In genomic region chr2:79393806-79394484, GRCh38 we compare ENCODE assay signal across 13 cellular contexts.
DNase-seq lines count a peak whose midpoint lies in the region; ATAC-seq and TF ChIP-seq lines count a peak whose summit lies in the region.
"Had no signal": no experiment of that assay in that cellular context is flagged by ENCODE, and none has a peak within 500 bp of the region (broad histone marks: within the 10 kb centered on the region; RNA-seq: fewer than 3 reads in every experiment).

No MANE protein-coding gene starts in this region.

- H3K4me2 ChIP-seq in HCT116 (ENCODE audit: low read length) (no peak overlapping the region), fibroblast of lung (ENCODE audit: extremely low read depth, insufficient read depth, low read length) (no peak overlapping the region)

- H3K9me3 Mint-ChIP-seq in neural crest cell: no peaks in the 10 kb centered on the region

- POLR2A ChIA-PET in HCT116 (lab: Charles Lee): no interaction called here
- POLR2A ChIA-PET in GM10248 (lab: Yijun Ruan, JAX): no interaction called here

- TF ChIP-seq RAD21 in HCT116 (IDR thresholded peaks at IDR 0.05; ENCODE audit: low read depth): no peak

- H3K79me2 ChIP-seq in HCT116 (ENCODE audit: insufficient read depth, low read length) (no peaks in the 10 kb centered on the region), fibroblast of lung (ENCODE audit: control insufficient read depth, insufficient read depth, low read length) (no peaks in the 10 kb centered on the region)

- H3K36me3 ChIP-seq in HCT116 (ENCODE audit: control insufficient read depth in 1 of 2, insufficient read depth in 2 of 2, low read length in 2 of 2) (no peaks in the 10 kb centered on the region), fibroblast of lung (ENCODE audit: control insufficient read depth, insufficient read depth, low read length) (no peaks in the 10 kb centered on the region), colonic mucosa (no peaks in the 10 kb centered on the region)

- H3K27me3 Mint-ChIP-seq in neural crest cell (ENCODE audit: low read depth): peaks cover 2% of the 10 kb centered on the region
- H3K27me3 Mint-ChIP-seq: CD4-positive, CD25-positive, alpha-beta regulatory T cell had no signal

- no peak overlapping the region for H3K27ac ChIP-seq in HCT116 (ENCODE audit: low read depth, low read length)
- no peak overlapping the region for H3K27ac ChIP-seq in fibroblast of lung (ENCODE audit: insufficient read depth, low read length)
- no peak overlapping the region for H3K27ac ChIP-seq in colonic mucosa
- H3K27ac ChIP-seq: body of pancreas had no signal

- H3K9me3 ChIP-seq in HCT116 (ENCODE audit: control insufficient read depth in 1 of 2, insufficient read depth in 1 of 2, low read depth in 1 of 2, low read length in 2 of 2) (peaks cover 22 to 29% of the 10 kb centered on the region in 2 experiments; a peak in 2 of 4 replicates), fibroblast of lung (ENCODE audit: control insufficient read depth, insufficient read depth, low read depth, low read length) (no peaks in the 10 kb centered on the region), colonic mucosa (no peaks in the 10 kb centered on the region)
- H3K9me3 ChIP-seq: body of pancreas had no signal

- no peak overlapping the region for H3K27ac Mint-ChIP-seq in neural crest cell (ENCODE audit: unreplicated experiment)
- H3K27ac Mint-ChIP-seq: CD4-positive, CD25-positive, alpha-beta regulatory T cell had no signal

- no peak for TF ChIP-seq CTCF in HCT116 (IDR thresholded peaks at IDR 0.05 in 2 of 3, conservative IDR thresholded peaks at IDR 0.05 in 1 of 3; ENCODE audit: borderline replicate concordance in 1 of 3, insufficient read depth in 1 of 3, low read depth in 2 of 3, low read length in 2 of 3)
- TF ChIP-seq CTCF in fibroblast of lung (conservative IDR thresholded peaks at IDR 0.05 in 1 of 2, IDR thresholded peaks at IDR 0.05 in 1 of 2; ENCODE audit: low read depth in 1 of 2, low read length in 2 of 2): no peak
- no peak for TF ChIP-seq CTCF in neural crest cell (conservative IDR thresholded peaks at IDR 0.05)
- no peak for TF ChIP-seq CTCF in colonic mucosa (IDR thresholded peaks at IDR 0.05)
- no peak for TF ChIP-seq CTCF in GM10248 (IDR thresholded peaks at IDR 0.05; ENCODE audit: control extremely low read depth, extremely low read depth, low read depth, missing control alignments)

- no TSS peak for BruUV-seq in HCT116 (replicated peaks; lab: Mats Ljungman, UMichigan)

- no peak for TF ChIP-seq POLR2A in HCT116 (IDR thresholded peaks at IDR 0.05; ENCODE audit: borderline replicate concordance, extremely low read depth, insufficient read depth, insufficient read length)

- H4K20me1 ChIP-seq in HCT116 (ENCODE audit: insufficient read depth) (no peaks in the 10 kb centered on the region), fibroblast of lung (ENCODE audit: control insufficient read depth, extremely low read depth, insufficient read depth, low read length) (no peaks in the 10 kb centered on the region)

- RAD21 ChIA-PET in HCT116 (lab: Charles Lee; ENCODE audit: low non-redundant PET in 1 of 2, low total read pairs in 2 of 2, uncharacterized antibody in 2 of 2, unreplicated experiment in 2 of 2): no interaction called here

- no peaks in the 10 kb centered on the region for H3K9me2 ChIP-seq in HCT116 (ENCODE audit: insufficient read depth)

- H3K4me3 ChIP-seq in HCT116 (replicated peaks in 1 of 2; ENCODE audit: low read depth in 1 of 2, low read length in 2 of 2) (no peak overlapping the region), fibroblast of lung (replicated peaks in 1 of 4; ENCODE audit: control extremely low read depth in 1 of 4, insufficient read depth in 1 of 4, low read depth in 3 of 4, low read length in 4 of 4) (no peak overlapping the region), colonic mucosa (no peak overlapping the region)
- H3K4me3 ChIP-seq: body of pancreas had no signal

- DNase-seq in HCT116 (ENCODE audit: low read depth, low spot score) (no peak), NCI-H526 treated with DMSO at 0.1 percent for 48 hours (lab: John Stamatoyannopoulos, UW) (peak; percentile 66), fibroblast of lung (ENCODE audit: low read depth in 2 of 2) (peak; percentile 10 to 12), neural crest cell (ENCODE audit: low read depth, low spot score) (peak; percentile 28), colonic mucosa (no peak), GM10248 (ENCODE audit: extremely low spot score) (no peak)
- DNase-seq in stimulated activated CD4-positive, alpha-beta T cell treated with anti-CD3 and anti-CD28 coated beads, Interleukin-4, amount 100 ng/mL, for 24 hours: no peak
- DNase-seq: CD4-positive, CD25-positive, alpha-beta regulatory T cell; NCI-H2107 had no signal

- peaks cover 21% of the 10 kb centered on the region for H3K4me1 Mint-ChIP-seq in neural crest cell
- H3K4me1 Mint-ChIP-seq: CD4-positive, CD25-positive, alpha-beta regulatory T cell had no signal

- H3K27me3 ChIP-seq in HCT116 (ENCODE audit: insufficient read depth, low read length): no peaks in the 10 kb centered on the region
- no peaks in the 10 kb centered on the region for H3K27me3 ChIP-seq in fibroblast of lung (ENCODE audit: control insufficient read depth, insufficient read depth, low read length)
- H3K27me3 ChIP-seq in colonic mucosa: no peaks in the 10 kb centered on the region
- H3K27me3 ChIP-seq: body of pancreas had no signal

- H2AFZ ChIP-seq in HCT116 (ENCODE audit: low read depth, low read length, poor library complexity, severe bottlenecking): no peak overlapping the region
- no peak overlapping the region for H2AFZ ChIP-seq in fibroblast of lung (ENCODE audit: low read length)

- ATAC-seq in HCT116 (no peak), HG02763 (IDR thresholded peaks at IDR 0.05; ENCODE audit: unreplicated experiment) (no peak)
- ATAC-seq: body of pancreas, esophagus mucosa, sciatic nerve had no signal

- intact Hi-C loops in HCT116 (cut with micrococcal nuclease): no loop called here
- intact Hi-C loops in colonic mucosa (cut with DNase I): no loop called here

- H3K9ac ChIP-seq in HCT116 (ENCODE audit: low read length) (no peak overlapping the region), fibroblast of lung (ENCODE audit: insufficient read depth, low read length) (no peak overlapping the region), colonic mucosa (ENCODE audit: low read depth in 2 of 2, low read length in 2 of 2) (no peak overlapping the region)

- CTCF ChIA-PET in HCT116 (lab: Charles Lee): no interaction called here
- CTCF ChIA-PET in GM10248 (lab: Yijun Ruan, JAX): no interaction called here

- peak overlapping the region; percentile 3 for H3K4me3 Mint-ChIP-seq in neural crest cell
- H3K4me3 Mint-ChIP-seq: CD4-positive, CD25-positive, alpha-beta regulatory T cell had no signal

- H3K36me3 Mint-ChIP-seq in neural crest cell (ENCODE audit: low read depth): no peaks in the 10 kb centered on the region
- H3K36me3 Mint-ChIP-seq: CD4-positive, CD25-positive, alpha-beta regulatory T cell had no signal

- no peaks in the 10 kb centered on the region for H3K4me1 ChIP-seq in HCT116 (ENCODE audit: control insufficient read depth in 1 of 2, insufficient read depth in 2 of 2, low read length in 2 of 2)
- H3K4me1 ChIP-seq in fibroblast of lung (ENCODE audit: control insufficient read depth, extremely low read depth, insufficient read depth, low read length): no peaks in the 10 kb centered on the region
- no peaks in the 10 kb centered on the region for H3K4me1 ChIP-seq in colonic mucosa
- H3K4me1 ChIP-seq: body of pancreas had no signal

TF ChIP-seq in HCT116, 20 proteins besides CTCF, POLR2A, EP300 and RAD21:
- TF ChIP-seq EGR1 (IDR thresholded peaks at IDR 0.05; ENCODE audit: low read depth) (no peak), TCF7L2 (IDR thresholded peaks at IDR 0.05; ENCODE audit: borderline replicate concordance, extremely low read depth, insufficient read depth, insufficient read length) (peak; percentile 93)

Comparison
In these comparisons a context has a peak if more than half of its experiments do, and no peak if none do; other contexts are left out.
1. DNase-seq: peak in NCI-H526 treated with DMSO at 0.1 percent for 48 hours (single experiment), fibroblast of lung (2 of 2) and neural crest cell (single experiment); none in HCT116 (single experiment), stimulated activated CD4-positive, alpha-beta T cell treated with anti-CD3 and anti-CD28 coated beads, Interleukin-4, amount 100 ng/mL, for 24 hours (single experiment), colonic mucosa (single experiment) and GM10248 (single experiment).